In the genomic region with DNA sequence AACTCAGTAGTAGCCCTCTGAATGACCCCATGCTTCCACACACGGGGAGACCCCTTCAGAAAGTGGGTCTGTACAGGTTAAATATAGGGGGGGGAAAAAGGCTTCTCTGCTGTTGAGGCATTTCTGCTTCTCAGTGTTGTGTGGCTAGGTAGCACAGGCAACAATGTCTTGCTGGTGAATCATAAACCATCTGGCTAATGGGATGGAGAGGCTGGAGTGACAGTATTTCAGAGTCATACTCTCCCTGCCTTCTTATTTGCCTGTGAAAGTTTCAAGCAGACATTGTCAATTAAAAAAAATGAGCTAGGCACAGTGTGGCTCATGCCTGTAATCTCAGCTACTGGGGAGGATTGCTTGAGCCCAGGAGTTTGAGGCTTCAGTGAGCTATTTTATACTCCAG, we compare ENCODE assay signal across 11 cellular contexts. TPM values are rescaled to one million over a fixed set of nuclear protein-coding genes. Genes with fewer than 3 reads are reported as not detected.
A peak's percentile ranks its signal among the peaks of the same experiment; 100 is the strongest.
DNase-seq lines count a peak whose midpoint lies in the region; ATAC-seq, FAIRE-seq and TF ChIP-seq lines count a peak whose summit lies in the region.
"Had no signal": no experiment of that assay in that cellular context is flagged by ENCODE, and none has a peak within 500 bp of the region (broad histone marks: within the 10 kb centered on the region; RNA-seq: fewer than 3 reads in every experiment).

No MANE protein-coding gene starts in this region.

- no peaks in the 10 kb centered on the region for H3K9me3 ChIP-seq in naive thymus-derived CD4-positive, alpha-beta T cell (ENCODE audit: control insufficient read depth in 2 of 3, low read length in 3 of 3)
- H3K9me3 ChIP-seq: MG63, stomach had no signal

- peaks cover 8 to 34% (median 19%) of the 10 kb centered on the region in 7 donors for H3K4me1 Mint-ChIP-seq in naive thymus-derived CD4-positive, alpha-beta T cell

- H3K27ac Mint-ChIP-seq in naive thymus-derived CD4-positive, alpha-beta T cell: peak overlapping the region in 6 of 9 donors; percentile 8 to 91 (median 76)

- POLR2A ChIA-PET in naive thymus-derived CD4-positive, alpha-beta T cell (lab: Charles Lee): interaction anchor here (0.9 kb wide), 1 partner anchor 17 kb away, joined by 4 read pairs; no protein-coding TSS in a partner anchor

- peaks cover 6% of the 10 kb centered on the region for H3K36me3 ChIP-seq in bronchial epithelial cell (ENCODE audit: control insufficient read depth, insufficient read depth, low read length)
- H3K36me3 ChIP-seq in naive thymus-derived CD4-positive, alpha-beta T cell (ENCODE audit: control insufficient read depth in 2 of 3, insufficient read depth in 3 of 3, low read length in 3 of 3): peaks cover 11 to 49% (median 20%) of the 10 kb centered on the region in 3 experiments

- DNase-seq in NCI-H82 (lab: John Stamatoyannopoulos, UW) (peak; percentile 13), NCI-H82 treated with DMSO at 0.1 percent for 48 hours (lab: John Stamatoyannopoulos, UW; ENCODE audit: unreplicated experiment) (no peak), HK-2 (ENCODE audit: unreplicated experiment) (peak; percentile 19), bronchial epithelial cell (ENCODE audit: low read depth) (peak; percentile 77), NCI-H2029 treated with DMSO at 0.1 percent for 48 hours (lab: John Stamatoyannopoulos, UW) (no peak), HPDE6-E6E7 (ENCODE audit: extremely low spot score) (no peak), omental fat pad (ENCODE audit: low spot score) (no peak)
- no peak for DNase-seq in naive thymus-derived CD4-positive, alpha-beta T cell
- DNase-seq: caudate nucleus, MG63, stomach had no signal

- intact Hi-C loops in naive thymus-derived CD4-positive, alpha-beta T cell (cut with micrococcal nuclease): no loop called here

- TF ChIP-seq CTCF in bronchial epithelial cell (IDR thresholded peaks at IDR 0.05; ENCODE audit: insufficient read depth, low read length, severe bottlenecking): no peak
- no peak for TF ChIP-seq CTCF in omental fat pad (IDR thresholded peaks at IDR 0.05)

- no peak overlapping the region for H3K4me3 ChIP-seq in bronchial epithelial cell (ENCODE audit: low read depth, low read length)
- H3K4me3 ChIP-seq in naive thymus-derived CD4-positive, alpha-beta T cell (ENCODE audit: low read length): no peak overlapping the region
- H3K4me3 ChIP-seq: MG63, stomach had no signal

- H3K27me3 Mint-ChIP-seq in naive thymus-derived CD4-positive, alpha-beta T cell: no peaks in the 10 kb centered on the region

- no peak overlapping the region for H3K27ac ChIP-seq in naive thymus-derived CD4-positive, alpha-beta T cell (ENCODE audit: low read depth, low read length)
- H3K27ac ChIP-seq: stomach had no signal

- CTCF ChIA-PET in naive thymus-derived CD4-positive, alpha-beta T cell (lab: Charles Lee): interaction anchor here (0.9 kb wide), 1 partner anchor 15 kb away, joined by 6 read pairs; no protein-coding TSS in a partner anchor

- H3K27me3 ChIP-seq in bronchial epithelial cell (ENCODE audit: control insufficient read depth, insufficient read depth, low read length): no peaks in the 10 kb centered on the region
- no peaks in the 10 kb centered on the region for H3K27me3 ChIP-seq in naive thymus-derived CD4-positive, alpha-beta T cell (ENCODE audit: control insufficient read depth in 2 of 2, insufficient read depth in 2 of 2, low read length in 2 of 2)
- H3K27me3 ChIP-seq: MG63, stomach had no signal

- H3K4me1 ChIP-seq in naive thymus-derived CD4-positive, alpha-beta T cell (ENCODE audit: control insufficient read depth in 2 of 2, insufficient read depth in 2 of 2, low read length in 2 of 2): no peaks in the 10 kb centered on the region

- H3K4me3 Mint-ChIP-seq in naive thymus-derived CD4-positive, alpha-beta T cell: no peak overlapping the region

- peaks cover 0 to 10% (median 0%) of the 10 kb centered on the region in 11 donors for H3K9me3 Mint-ChIP-seq in naive thymus-derived CD4-positive, alpha-beta T cell

- peaks cover 17 to 65% (median 48%) of the 10 kb centered on the region in 5 donors for H3K36me3 Mint-ChIP-seq in naive thymus-derived CD4-positive, alpha-beta T cell

- ATAC-seq in naive thymus-derived CD4-positive, alpha-beta T cell: peak; percentile 10
- no peak for ATAC-seq in omental fat pad (ENCODE audit: low FRiP score)

- FAIRE-seq in bronchial epithelial cell (lab: Jason Lieb, UNC): no peak

RNA-seq across cellular contexts. Expression of gene FBXL22, which starts 14.2 kb away (rescaled TPM):
- total RNA-seq in bronchial epithelial cell: under 0.01 and 0.38 TPM in 2 replicates
- 1 to 10 TPM in 4 of 5 experiments, under 1 TPM in 1; 0.94 to 3.3 (median 1.6) TPM for total RNA-seq in naive thymus-derived CD4-positive, alpha-beta T cell
- polyA plus RNA-seq in naive thymus-derived CD4-positive, alpha-beta T cell: 1 to 10 TPM; 1.0 to 2.4 TPM
- 1 to 10 TPM in 1 of 4 donors, under 1 TPM in 2, not detected in 1; 0.56 to 2.8 (median 0.60) TPM for total RNA-seq in omental fat pad

Comparison
In these comparisons a context has a peak if more than half of its experiments do, and no peak if none do; other contexts are left out.
1. DNase-seq: peak in NCI-H82 (single experiment), HK-2 (single experiment) and bronchial epithelial cell (single experiment); none in NCI-H82 treated with DMSO at 0.1 percent for 48 hours (single experiment), naive thymus-derived CD4-positive, alpha-beta T cell (0 of 9), NCI-H2029 treated with DMSO at 0.1 percent for 48 hours (single experiment), HPDE6-E6E7 (single experiment) and omental fat pad (single experiment).